In genomic region chr15:42805266-42805665, GRCh38 we compare ENCODE assay signal across 23 cellular contexts.
DNase-seq lines count a peak whose midpoint lies in the region; ATAC-seq and TF ChIP-seq lines count a peak whose summit lies in the region.
"Had no signal": no experiment of that assay in that cellular context is flagged by ENCODE, and none has a peak within 500 bp of the region (broad histone marks: within the 10 kb centered on the region; RNA-seq: fewer than 3 reads in every experiment).

No MANE protein-coding gene starts in this region.

- H3F3A ChIP-seq in GM23338 (replicated peaks; ENCODE audit: low read depth) (no peaks in the 10 kb centered on the region), neural progenitor cell (ENCODE audit: low read depth) (no peaks in the 10 kb centered on the region)

- 0 out of 2 replicates have a peak overlapping the region, but pooled peaks have one; percentile 26 for H3K27ac ChIP-seq in GM23338 (ENCODE audit: low read depth)
- H3K27ac ChIP-seq in endodermal cell (ENCODE audit: low read depth, low read length), result no peak overlapping the region
- no peak overlapping the region for H3K27ac ChIP-seq in neural progenitor cell
- H3K27ac ChIP-seq in tibial nerve, result no peak overlapping the region
- H3K27ac ChIP-seq: A549; BLaER1 treated with 17β-estradiol and CSF1 and Interleukin-3, amounts not matched to agents 10 nM and 100 nM; GM23248 had no signal

- no peak for TF ChIP-seq EP300 in tibial nerve (IDR thresholded peaks at IDR 0.05)

- no peaks in the 10 kb centered on the region for H3K4me1 ChIP-seq in GM23338 (ENCODE audit: insufficient read depth)
- no peaks in the 10 kb centered on the region for H3K4me1 ChIP-seq in endodermal cell (ENCODE audit: control insufficient read depth, insufficient read depth, low read length)
- no peaks in the 10 kb centered on the region for H3K4me1 ChIP-seq in neural progenitor cell
- no peaks in the 10 kb centered on the region for H3K4me1 ChIP-seq in tibial nerve
- H3K4me1 ChIP-seq: A549; BE2C; BLaER1 treated with 17β-estradiol and CSF1 and Interleukin-3, amounts not matched to agents 10 nM and 100 nM had no signal

- no peak overlapping the region for H3K9ac ChIP-seq in endodermal cell (ENCODE audit: extremely low read depth, low read length, poor library complexity, severe bottlenecking)
- H3K9ac ChIP-seq in neural progenitor cell, result no peak overlapping the region
- H3K9ac ChIP-seq: BLaER1 treated with 17β-estradiol and CSF1 and Interleukin-3, amounts not matched to agents 10 nM and 100 nM; GM23248 had no signal

- no peak overlapping the region for H2AFZ ChIP-seq in GM23338
- no peak overlapping the region for H2AFZ ChIP-seq in neural progenitor cell (replicated peaks)
- H2AFZ ChIP-seq: GM23248 had no signal

- no peaks in the 10 kb centered on the region for H3K4me1 Mint-ChIP-seq in GM23338
- no peaks in the 10 kb centered on the region for H3K4me1 Mint-ChIP-seq in endodermal cell
- H3K4me1 Mint-ChIP-seq in neural progenitor cell, result peaks cover 3% of the 10 kb centered on the region
- H3K4me1 Mint-ChIP-seq: CD14-positive monocyte; CD8-positive, alpha-beta memory T cell; H9 had no signal

- no peak for ATAC-seq in GM23338
- ATAC-seq: A549, GM12878 had no signal

- DNase-seq in GM23338 (ENCODE audit: low spot score) (no peak), endodermal cell (no peak), neural progenitor cell (ENCODE audit: low spot score) (no peak), HCEC 1CT (no peak), tibial nerve (ENCODE audit: low spot score in 2 of 2) (no peak)
- DNase-seq in activated CD8-positive, alpha-beta memory T cell treated with anti-CD3 and anti-CD28 coated beads for 24 hours, result no peak
- DNase-seq: 8988T; ACHN; AML-193; BE2C; CD4-positive, alpha-beta T cell; CD8-positive, alpha-beta memory T cell; DMS 273 treated with DMSO at 0.1 percent for 48 hours; DMS79; EL; GDM1; GM23248; H9; HFFc6 had no signal

- no peaks in the 10 kb centered on the region for H3K79me2 ChIP-seq in GM23338 (replicated peaks; ENCODE audit: insufficient read depth)
- no peaks in the 10 kb centered on the region for H3K79me2 ChIP-seq in neural progenitor cell (ENCODE audit: low read depth)

- H3K9me3 ChIP-seq in endodermal cell (ENCODE audit: control insufficient read depth, low read length) (no peaks in the 10 kb centered on the region), neural progenitor cell (ENCODE audit: low read depth) (no peaks in the 10 kb centered on the region), tibial nerve (no peaks in the 10 kb centered on the region)
- H3K9me3 ChIP-seq: A549; BE2C; BLaER1 treated with 17β-estradiol and CSF1 and Interleukin-3, amounts not matched to agents 10 nM and 100 nM had no signal

- H3K36me3 Mint-ChIP-seq in GM23338 (ENCODE audit: low read depth) (peaks cover 6% of the 10 kb centered on the region; the same call in 2 of the 3 replicates), endodermal cell (ENCODE audit: low read depth) (peaks cover 17% of the 10 kb centered on the region), neural progenitor cell (peaks cover 19% of the 10 kb centered on the region)

- H3K36me3 ChIP-seq in GM23338 (ENCODE audit: insufficient read depth) (no peaks in the 10 kb centered on the region), endodermal cell (ENCODE audit: control insufficient read depth, insufficient read depth, low read length) (no peaks in the 10 kb centered on the region), neural progenitor cell (no peaks in the 10 kb centered on the region), tibial nerve (peaks cover 0 to 44% (median 0%) of the 10 kb centered on the region in 3 donors)
- H3K36me3 ChIP-seq: BE2C had no signal

- TF ChIP-seq CTCF in GM23338 (conservative IDR thresholded peaks at IDR 0.05; ENCODE audit: low read depth in 2 of 2) (no peak), endodermal cell (conservative IDR thresholded peaks at IDR 0.05) (no peak), neural progenitor cell (IDR thresholded peaks at IDR 0.05) (no peak), tibial nerve (IDR thresholded peaks at IDR 0.05) (no peak)

- no peak for TF ChIP-seq POLR2A in tibial nerve (IDR thresholded peaks at IDR 0.05)

- 94 to 96% methylated on average over 5 of the region's 5 CpGs for WGBS in endodermal cell (ENCODE audit: insufficient coverage in 1 of 2, insufficient read length in 1 of 2), 2 experiments
- 95 to 96% methylated on average over 5 of the region's 5 CpGs for WGBS in tibial nerve, 2 donors

- H3K4me3 ChIP-seq in GM23338 (no peak overlapping the region), endodermal cell (ENCODE audit: low read length) (no peak overlapping the region), neural progenitor cell (no peak overlapping the region), tibial nerve (no peak overlapping the region)
- H3K4me3 ChIP-seq: A549; BLaER1 treated with 17β-estradiol and CSF1 and Interleukin-3, amounts not matched to agents 10 nM and 100 nM; GM12878; GM23248 had no signal

- H3K27me3 ChIP-seq in GM23338 (ENCODE audit: insufficient read depth) (no peaks in the 10 kb centered on the region), endodermal cell (ENCODE audit: control insufficient read depth, insufficient read depth, low read length, poor library complexity, severe bottlenecking) (no peaks in the 10 kb centered on the region), neural progenitor cell (no peaks in the 10 kb centered on the region), tibial nerve (no peaks in the 10 kb centered on the region)
- H3K27me3 ChIP-seq: BE2C; BLaER1 treated with 17β-estradiol and CSF1 and Interleukin-3, amounts not matched to agents 10 nM and 100 nM had no signal

- H3K27ac Mint-ChIP-seq in GM23338 (no peak overlapping the region), endodermal cell (peak overlapping the region; percentile 49), neural progenitor cell (peak overlapping the region; percentile 4)
- H3K27ac Mint-ChIP-seq: CD4-positive, alpha-beta T cell; HFFc6 had no signal

- H3K9me3 Mint-ChIP-seq in GM23338 (no peaks in the 10 kb centered on the region), endodermal cell (no peaks in the 10 kb centered on the region), neural progenitor cell (no peaks in the 10 kb centered on the region)
- H3K9me3 Mint-ChIP-seq: CD14-positive monocyte; CD4-positive, alpha-beta T cell; CD8-positive, alpha-beta memory T cell; H9; HFFc6 had no signal

- H3K4me3 Mint-ChIP-seq in GM23338, result no peak overlapping the region
- no peak overlapping the region for H3K4me3 Mint-ChIP-seq in endodermal cell
- no peak overlapping the region for H3K4me3 Mint-ChIP-seq in neural progenitor cell
- H3K4me3 Mint-ChIP-seq: CD14-positive monocyte; CD4-positive, alpha-beta T cell; CD8-positive, alpha-beta memory T cell; H9; HFFc6 had no signal

- no peak overlapping the region for H3K4me2 ChIP-seq in GM23338
- no peak overlapping the region for H3K4me2 ChIP-seq in neural progenitor cell
- H3K4me2 ChIP-seq: A549; BLaER1 treated with 17β-estradiol and CSF1 and Interleukin-3, amounts not matched to agents 10 nM and 100 nM had no signal

- H3K27me3 Mint-ChIP-seq in GM23338 (ENCODE audit: insufficient read depth, low read depth, poor library complexity) (peaks cover 6% of the 10 kb centered on the region), endodermal cell (ENCODE audit: insufficient read depth) (no peaks in the 10 kb centered on the region), neural progenitor cell (ENCODE audit: insufficient read depth, low read depth) (peaks cover 2% of the 10 kb centered on the region)
- H3K27me3 Mint-ChIP-seq: CD4-positive, alpha-beta T cell; CD8-positive, alpha-beta memory T cell had no signal

- H3K9me2 ChIP-seq in GM23338 (ENCODE audit: insufficient read depth), result no peaks in the 10 kb centered on the region

- H4K20me1 ChIP-seq in GM23338 (replicated peaks; ENCODE audit: insufficient read depth), result peaks cover 4% of the 10 kb centered on the region; the same call in 1 of the 2 replicates
- no peaks in the 10 kb centered on the region for H4K20me1 ChIP-seq in neural progenitor cell (ENCODE audit: low read depth)

TF ChIP-seq in GM23338, 12 proteins besides CTCF, POLR2A, EP300 and RAD21 (continues in another document):
- TF ChIP-seq, protein P1, sequence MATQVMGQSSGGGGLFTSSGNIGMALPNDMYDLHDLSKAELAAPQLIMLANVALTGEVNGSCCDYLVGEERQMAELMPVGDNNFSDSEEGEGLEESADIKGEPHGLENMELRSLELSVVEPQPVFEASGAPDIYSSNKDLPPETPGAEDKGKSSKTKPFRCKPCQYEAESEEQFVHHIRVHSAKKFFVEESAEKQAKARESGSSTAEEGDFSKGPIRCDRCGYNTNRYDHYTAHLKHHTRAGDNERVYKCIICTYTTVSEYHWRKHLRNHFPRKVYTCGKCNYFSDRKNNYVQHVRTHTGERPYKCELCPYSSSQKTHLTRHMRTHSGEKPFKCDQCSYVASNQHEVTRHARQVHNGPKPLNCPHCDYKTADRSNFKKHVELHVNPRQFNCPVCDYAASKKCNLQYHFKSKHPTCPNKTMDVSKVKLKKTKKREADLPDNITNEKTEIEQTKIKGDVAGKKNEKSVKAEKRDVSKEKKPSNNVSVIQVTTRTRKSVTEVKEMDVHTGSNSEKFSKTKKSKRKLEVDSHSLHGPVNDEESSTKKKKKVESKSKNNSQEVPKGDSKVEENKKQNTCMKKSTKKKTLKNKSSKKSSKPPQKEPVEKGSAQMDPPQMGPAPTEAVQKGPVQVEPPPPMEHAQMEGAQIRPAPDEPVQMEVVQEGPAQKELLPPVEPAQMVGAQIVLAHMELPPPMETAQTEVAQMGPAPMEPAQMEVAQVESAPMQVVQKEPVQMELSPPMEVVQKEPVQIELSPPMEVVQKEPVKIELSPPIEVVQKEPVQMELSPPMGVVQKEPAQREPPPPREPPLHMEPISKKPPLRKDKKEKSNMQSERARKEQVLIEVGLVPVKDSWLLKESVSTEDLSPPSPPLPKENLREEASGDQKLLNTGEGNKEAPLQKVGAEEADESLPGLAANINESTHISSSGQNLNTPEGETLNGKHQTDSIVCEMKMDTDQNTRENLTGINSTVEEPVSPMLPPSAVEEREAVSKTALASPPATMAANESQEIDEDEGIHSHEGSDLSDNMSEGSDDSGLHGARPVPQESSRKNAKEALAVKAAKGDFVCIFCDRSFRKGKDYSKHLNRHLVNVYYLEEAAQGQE (IDR thresholded peaks at IDR 0.05; ENCODE audit: unreplicated experiment), result no peak
- no peak for TF ChIP-seq EZH2 (IDR thresholded peaks at IDR 0.05; ENCODE audit: low read depth, unreplicated experiment)
